In the genomic region with DNA sequence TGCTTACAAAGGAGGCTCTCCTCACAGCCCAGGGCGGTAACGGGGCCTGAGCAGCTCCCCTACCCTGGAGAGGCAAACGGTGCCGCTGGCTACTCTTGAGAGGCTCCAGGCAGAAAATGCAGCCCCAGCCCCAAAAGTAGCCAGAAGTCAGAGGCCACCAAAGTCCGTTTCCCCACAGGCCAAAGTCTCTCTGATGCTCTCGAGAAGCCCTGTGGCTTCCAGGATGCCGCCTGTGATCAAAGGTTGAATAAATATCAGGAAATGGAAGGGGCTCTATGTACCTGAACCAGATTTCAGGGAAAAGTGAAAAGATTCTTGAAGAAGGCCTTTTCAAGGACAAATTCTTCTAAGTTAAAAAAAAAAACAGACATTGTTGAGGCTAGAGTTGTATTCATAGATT, we compare ENCODE assay signal across 20 cellular contexts. TPM values are rescaled to one million over a fixed set of nuclear protein-coding genes. Genes with fewer than 3 reads are reported as not detected.
DNase-seq lines count a peak whose midpoint lies in the region; ATAC-seq and TF ChIP-seq lines count a peak whose summit lies in the region.
"Had no signal": no experiment of that assay in that cellular context is flagged by ENCODE, and none has a peak within 500 bp of the region (broad histone marks: within the 10 kb centered on the region; RNA-seq: fewer than 3 reads in every experiment).

No MANE protein-coding gene starts in this region.

- no peaks in the 10 kb centered on the region for H3K9me3 Mint-ChIP-seq in activated T-cell treated with anti-CD3 and anti-CD28 coated beads, Interleukin-2, amount 50 U/mL, for 72 hours
- no peaks in the 10 kb centered on the region for H3K9me3 Mint-ChIP-seq in CD8-positive, alpha-beta memory T cell
- H3K9me3 Mint-ChIP-seq in activated naive CD8-positive, alpha-beta T cell treated with anti-CD3 and anti-CD28 coated beads for 36 hours: no peaks in the 10 kb centered on the region
- no peaks in the 10 kb centered on the region for H3K9me3 Mint-ChIP-seq in naive thymus-derived CD4-positive, alpha-beta T cell
- H3K9me3 Mint-ChIP-seq: GM23338 had no signal

- no peak for DNase-seq in activated T-cell treated with anti-CD3 and anti-CD28 coated beads, Interleukin-2, amount 50 U/mL, for 72 hours
- DNase-seq in activated T-cell treated with anti-CD3 and anti-CD28 coated beads, Interleukin-2, amount 50 U/mL, for 1 hour: no peak
- DNase-seq in CD8-positive, alpha-beta memory T cell: no peak
- no peak for DNase-seq in activated naive CD8-positive, alpha-beta T cell treated with anti-CD3 and anti-CD28 coated beads for 36 hours
- no peak for DNase-seq in naive thymus-derived CD4-positive, alpha-beta T cell
- no peak for DNase-seq in heart right ventricle
- DNase-seq in retina: no peak
- DNase-seq: DMS 273 treated with DMSO at 0.1 percent for 48 hours; KBM-7; NCI-H1092; NCI-H1694 treated with DMSO at 0.1 percent for 48 hours; NCI-H345; NCI-H69; NK-92 treated with Interleukin-12 subunit alpha and Interleukin-12 subunit beta, amount 100 ng/mL, for 24 hours; OCI-M1; RPMI8226 had no signal

- H3K27me3 Mint-ChIP-seq in activated T-cell treated with anti-CD3 and anti-CD28 coated beads, Interleukin-2, amount 50 U/mL, for 72 hours (ENCODE audit: low read depth): no peaks in the 10 kb centered on the region
- H3K27me3 Mint-ChIP-seq in CD8-positive, alpha-beta memory T cell: peaks cover 0 to 2% of the 10 kb centered on the region in 2 donors
- no peaks in the 10 kb centered on the region for H3K27me3 Mint-ChIP-seq in activated naive CD8-positive, alpha-beta T cell treated with anti-CD3 and anti-CD28 coated beads for 36 hours
- peaks cover 0 to 4% (median 0%) of the 10 kb centered on the region in 5 donors for H3K27me3 Mint-ChIP-seq in naive thymus-derived CD4-positive, alpha-beta T cell

- H3K36me3 ChIP-seq in CD8-positive, alpha-beta memory T cell (ENCODE audit: insufficient read depth, low read length): peaks cover 42% of the 10 kb centered on the region
- peaks cover 17 to 51% (median 18%) of the 10 kb centered on the region in 3 experiments for H3K36me3 ChIP-seq in naive thymus-derived CD4-positive, alpha-beta T cell (ENCODE audit: control insufficient read depth in 2 of 3, insufficient read depth in 3 of 3, low read length in 3 of 3)
- peaks cover 14 to 53% (median 38%) of the 10 kb centered on the region in 9 donors for H3K36me3 ChIP-seq in heart right ventricle

- no peaks in the 10 kb centered on the region for H3K9me3 ChIP-seq in CD8-positive, alpha-beta memory T cell (ENCODE audit: low read length)
- no peaks in the 10 kb centered on the region for H3K9me3 ChIP-seq in naive thymus-derived CD4-positive, alpha-beta T cell (ENCODE audit: control insufficient read depth in 2 of 3, low read length in 3 of 3)
- H3K9me3 ChIP-seq in heart right ventricle: no peaks in the 10 kb centered on the region
- H3K9me3 ChIP-seq: A549 had no signal

- peaks cover 4 to 7% of the 10 kb centered on the region in 2 donors for H3K36me3 Mint-ChIP-seq in activated T-cell treated with anti-CD3 and anti-CD28 coated beads, Interleukin-2, amount 50 U/mL, for 72 hours (ENCODE audit: insufficient read depth in 2 of 2)
- H3K36me3 Mint-ChIP-seq in CD8-positive, alpha-beta memory T cell: peaks cover 0 to 53% (median 2%) of the 10 kb centered on the region in 3 donors
- H3K36me3 Mint-ChIP-seq in activated naive CD8-positive, alpha-beta T cell treated with anti-CD3 and anti-CD28 coated beads for 36 hours: peaks cover 16% of the 10 kb centered on the region
- H3K36me3 Mint-ChIP-seq in naive thymus-derived CD4-positive, alpha-beta T cell: peaks cover 0 to 14% (median 6%) of the 10 kb centered on the region in 5 donors

- POLR2A ChIA-PET in CD8-positive, alpha-beta memory T cell (lab: Charles Lee): no interaction called here
- POLR2A ChIA-PET in naive thymus-derived CD4-positive, alpha-beta T cell (lab: Charles Lee): no interaction called here

- no peak overlapping the region for H3K4me3 ChIP-seq in CD8-positive, alpha-beta memory T cell (ENCODE audit: low read length)
- no peak overlapping the region for H3K4me3 ChIP-seq in naive thymus-derived CD4-positive, alpha-beta T cell (ENCODE audit: low read length)
- H3K4me3 ChIP-seq in heart right ventricle: no peak overlapping the region
- H3K4me3 ChIP-seq: A549, GM23338 had no signal

- peak overlapping the region; percentile 81 to 94 for H3K4me3 Mint-ChIP-seq in activated T-cell treated with anti-CD3 and anti-CD28 coated beads, Interleukin-2, amount 50 U/mL, for 72 hours
- peak overlapping the region in 2 of 7 donors; percentile 88 to 90 for H3K4me3 Mint-ChIP-seq in CD8-positive, alpha-beta memory T cell
- no peak overlapping the region for H3K4me3 Mint-ChIP-seq in activated naive CD8-positive, alpha-beta T cell treated with anti-CD3 and anti-CD28 coated beads for 36 hours
- H3K4me3 Mint-ChIP-seq in naive thymus-derived CD4-positive, alpha-beta T cell: peak overlapping the region in 7 of 10 donors; percentile 9 to 100 (median 93)
- H3K4me3 Mint-ChIP-seq: GM23338 had no signal

- H3K27ac ChIP-seq in CD8-positive, alpha-beta memory T cell (ENCODE audit: low read depth, low read length): no peak overlapping the region
- no peak overlapping the region for H3K27ac ChIP-seq in naive thymus-derived CD4-positive, alpha-beta T cell (ENCODE audit: low read depth, low read length)
- no peak overlapping the region for H3K27ac ChIP-seq in heart right ventricle

- CTCF ChIA-PET in CD8-positive, alpha-beta memory T cell (lab: Charles Lee): no interaction called here
- CTCF ChIA-PET in naive thymus-derived CD4-positive, alpha-beta T cell (lab: Charles Lee): no interaction called here

- H3K27ac Mint-ChIP-seq in activated T-cell treated with anti-CD3 and anti-CD28 coated beads, Interleukin-2, amount 50 U/mL, for 72 hours: peak overlapping the region; percentile 92
- H3K27ac Mint-ChIP-seq in CD8-positive, alpha-beta memory T cell: peak overlapping the region in 6 of 8 donors; percentile 47 to 98 (median 88)
- H3K27ac Mint-ChIP-seq in activated naive CD8-positive, alpha-beta T cell treated with anti-CD3 and anti-CD28 coated beads for 36 hours: peak overlapping the region; percentile 98
- peak overlapping the region in 8 of 9 donors; percentile 21 to 98 (median 92) for H3K27ac Mint-ChIP-seq in naive thymus-derived CD4-positive, alpha-beta T cell
- H3K27ac Mint-ChIP-seq: GM23338 had no signal

- intact Hi-C loops in naive thymus-derived CD4-positive, alpha-beta T cell (cut with micrococcal nuclease): loop anchor here in 1 of 2 donors (10.0 kb wide), 2 partner anchors 227 to 1103 kb away; a partner anchor contains a TSS
- intact Hi-C loops in heart right ventricle (cut with DNase I): loop anchor here in 2 of 10 donors (10.0 kb wide), 1 partner anchor 123 kb away; no protein-coding TSS in a partner anchor

- ATAC-seq in activated T-cell treated with anti-CD3 and anti-CD28 coated beads, Interleukin-2, amount 50 U/mL, for 72 hours (replicated peaks in 1 of 2): no peak
- no peak for ATAC-seq in naive thymus-derived CD4-positive, alpha-beta T cell
- ATAC-seq in HG03521 (IDR thresholded peaks at IDR 0.05; ENCODE audit: unreplicated experiment): no peak
- ATAC-seq in heart right ventricle: no peak
- ATAC-seq: A549, GM23338 had no signal

- peaks cover 39% of the 10 kb centered on the region for H3K4me1 Mint-ChIP-seq in activated T-cell treated with anti-CD3 and anti-CD28 coated beads, Interleukin-2, amount 50 U/mL, for 72 hours (ENCODE audit: low read depth)
- H3K4me1 Mint-ChIP-seq in CD8-positive, alpha-beta memory T cell: peaks cover 37 to 52% (median 39%) of the 10 kb centered on the region in 3 donors
- H3K4me1 Mint-ChIP-seq in activated naive CD8-positive, alpha-beta T cell treated with anti-CD3 and anti-CD28 coated beads for 36 hours: peaks cover 37% of the 10 kb centered on the region
- H3K4me1 Mint-ChIP-seq in naive thymus-derived CD4-positive, alpha-beta T cell: peaks cover 33 to 44% (median 40%) of the 10 kb centered on the region in 7 donors

- no peaks in the 10 kb centered on the region for H3K27me3 ChIP-seq in CD8-positive, alpha-beta memory T cell (ENCODE audit: insufficient read depth, low read length, poor library complexity, severe bottlenecking)
- H3K27me3 ChIP-seq in naive thymus-derived CD4-positive, alpha-beta T cell (ENCODE audit: control insufficient read depth in 2 of 2, insufficient read depth in 2 of 2, low read length in 2 of 2): no peaks in the 10 kb centered on the region
- H3K27me3 ChIP-seq in heart right ventricle: peaks cover 0 to 4% (median 0%) of the 10 kb centered on the region in 7 donors

- H3K4me1 ChIP-seq in CD8-positive, alpha-beta memory T cell (ENCODE audit: insufficient read depth, low read length): peaks cover 38% of the 10 kb centered on the region
- H3K4me1 ChIP-seq in naive thymus-derived CD4-positive, alpha-beta T cell (ENCODE audit: control insufficient read depth in 2 of 2, insufficient read depth in 2 of 2, low read length in 2 of 2): peaks cover 33 to 36% of the 10 kb centered on the region in 2 donors
- H3K4me1 ChIP-seq in heart right ventricle: peaks cover 18 to 44% (median 35%) of the 10 kb centered on the region in 9 donors

- WGBS in heart right ventricle, 2 donors: 86% methylated on average over 7 of the region's 7 CpGs

- no peak for TF ChIP-seq CTCF in heart right ventricle (IDR thresholded peaks at IDR 0.05)

RNA-seq across cellular contexts. Expression of a gene that starts 4.2 kb away (rescaled TPM):
- total RNA-seq in activated T-cell treated with anti-CD3 and anti-CD28 coated beads, Interleukin-2, amount 50 U/mL, for 72 hours: 10 to 100 TPM; 44.6 to 49.7 TPM
- total RNA-seq in CD8-positive, alpha-beta memory T cell: 10 to 100 TPM; 40.3 to 46.3 TPM
- polyA plus RNA-seq in CD8-positive, alpha-beta memory T cell: 25.0 TPM
- total RNA-seq in activated naive CD8-positive, alpha-beta T cell treated with anti-CD3 and anti-CD28 coated beads for 36 hours: 10 to 100 TPM; 29.8 to 34.3 TPM
- total RNA-seq in naive thymus-derived CD4-positive, alpha-beta T cell: 10 to 100 TPM; 55.8 to 91.2 (median 72.6) TPM
- 10 to 100 TPM; 12.7 to 29.9 TPM for polyA plus RNA-seq in naive thymus-derived CD4-positive, alpha-beta T cell
- total RNA-seq in heart right ventricle: 10 to 100 TPM; 29.8 to 56.4 (median 35.2) TPM
- polyA plus RNA-seq in heart right ventricle: 10 to 100 TPM; 26.1 to 35.6 TPM

RNA-seq across cellular contexts. Expression of a gene that starts 7.8 kb away (rescaled TPM):
- total RNA-seq in activated T-cell treated with anti-CD3 and anti-CD28 coated beads, Interleukin-2, amount 50 U/mL, for 72 hours: under 1 TPM in 1 of 2 donors, not detected in 1; 0.49 TPM
- not detected for total RNA-seq in CD8-positive, alpha-beta memory T cell
- not detected for polyA plus RNA-seq in CD8-positive, alpha-beta memory T cell
- total RNA-seq in activated naive CD8-positive, alpha-beta T cell treated with anti-CD3 and anti-CD28 coated beads for 36 hours: under 1 TPM in 1 of 2 experiments, not detected in 1; 0.28 TPM
- not detected for total RNA-seq in naive thymus-derived CD4-positive, alpha-beta T cell
- polyA plus RNA-seq in naive thymus-derived CD4-positive, alpha-beta T cell: not detected
- total RNA-seq in heart right ventricle: 1 to 10 TPM in 6 of 10 donors, under 1 TPM in 3, not detected in 1; 0.51 to 3.1 (median 1.4) TPM
- polyA plus RNA-seq in heart right ventricle: 1 to 10 TPM; 1.0 to 1.1 TPM
- total RNA-seq: Daoy had no signal
- polyA plus RNA-seq: A549 had no signal

RNA-seq across cellular contexts. Expression of a gene that starts 33.9 kb away (rescaled TPM):
- 100 to 1,000 TPM; 141 to 175 TPM for total RNA-seq in activated T-cell treated with anti-CD3 and anti-CD28 coated beads, Interleukin-2, amount 50 U/mL, for 72 hours
- total RNA-seq in CD8-positive, alpha-beta memory T cell: 100 to 1,000 TPM; 164 to 168 TPM
- polyA plus RNA-seq in CD8-positive, alpha-beta memory T cell: 51.6 TPM
- total RNA-seq in activated naive CD8-positive, alpha-beta T cell treated with anti-CD3 and anti-CD28 coated beads for 36 hours: 100 to 1,000 TPM in 1 of 2 experiments, 10 to 100 TPM in 1; 99.6 to 104 TPM
- total RNA-seq in naive thymus-derived CD4-positive, alpha-beta T cell: 100 to 1,000 TPM; 182 to 253 (median 204) TPM
- 10 to 100 TPM; 52.5 to 65.1 TPM for polyA plus RNA-seq in naive thymus-derived CD4-positive, alpha-beta T cell
- total RNA-seq in heart right ventricle: 10 to 100 TPM in 7 of 10 donors, 1 to 10 TPM in 3; 7.5 to 43.8 (median 13.0) TPM
- 10 to 100 TPM; 19.3 to 59.6 TPM for polyA plus RNA-seq in heart right ventricle
- total RNA-seq: GM23338 had no signal
- polyA plus RNA-seq: GM23338 had no signal

RNA-seq across cellular contexts. Expression of a gene that starts 46.1 kb away (rescaled TPM):
- total RNA-seq in activated T-cell treated with anti-CD3 and anti-CD28 coated beads, Interleukin-2, amount 50 U/mL, for 72 hours: 10 to 100 TPM; 13.9 to 26.3 TPM
- 1 to 10 TPM; 2.5 TPM for total RNA-seq in CD8-positive, alpha-beta memory T cell
- 2.8 TPM for polyA plus RNA-seq in CD8-positive, alpha-beta memory T cell
- 1 to 10 TPM; 1.2 to 1.4 TPM for total RNA-seq in activated naive CD8-positive, alpha-beta T cell treated with anti-CD3 and anti-CD28 coated beads for 36 hours
- total RNA-seq in naive thymus-derived CD4-positive, alpha-beta T cell: 10 to 100 TPM; 10.1 to 37.4 (median 18.4) TPM
- polyA plus RNA-seq in naive thymus-derived CD4-positive, alpha-beta T cell: 1 to 10 TPM in 1 of 2 donors, under 1 TPM in 1; 0.11 to 1.5 TPM
- total RNA-seq in heart right ventricle: under 1 TPM in 8 of 10 donors, not detected in 2; 0.06 to 0.51 (median 0.09) TPM
- under 1 TPM; 0.12 to 0.22 TPM for polyA plus RNA-seq in heart right ventricle
- total RNA-seq: Daoy had no signal
- polyA plus RNA-seq: GM23338 had no signal
